26 cellular contexts compared by ENCODE assay signal in the genomic region with DNA sequence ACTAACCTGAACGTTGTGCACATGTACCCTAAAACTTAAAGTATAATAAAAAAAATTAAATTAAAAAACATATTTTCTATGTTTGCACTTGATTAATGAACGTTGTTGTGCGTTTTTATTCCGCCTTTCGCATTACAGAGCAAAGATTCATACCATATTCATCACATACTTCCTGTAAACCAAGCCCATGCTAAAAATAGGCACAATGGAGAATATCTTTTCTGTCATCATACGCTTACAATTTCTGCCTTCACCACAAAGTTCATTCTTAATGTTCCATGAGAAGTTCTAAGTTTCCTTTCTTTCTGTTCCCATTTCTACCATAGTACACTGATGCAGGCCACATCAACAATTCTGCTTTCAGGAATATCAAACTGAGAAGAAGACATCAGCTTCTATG.
"Had no signal": no experiment of that assay in that cellular context is flagged by ENCODE, and none has a peak within 500 bp of the region (broad histone marks: within the 10 kb centered on the region; RNA-seq: fewer than 3 reads in every experiment).

No MANE protein-coding gene starts in this region.

- H3K27me3 ChIP-seq: adrenal gland, dorsolateral prefrontal cortex, heart right ventricle, left lung, neural progenitor cell, right atrium auricular region, stomach, thyroid gland, upper lobe of left lung had no signal

- ATAC-seq: esophagus mucosa; heart right ventricle; left lung; lower lobe of right lung; natural killer cell; stimulated activated naive B cell treated with anti-CD40 and anti-IgM and Interleukin-4, amounts not matched to agents 10 μg/mL and 1 μg/mL and 100 μg/mL, for 72 hours had no signal

- H3K36me3 ChIP-seq: adrenal gland, heart right ventricle, left lung, lower lobe of right lung, neural progenitor cell, right atrium auricular region, stomach, thyroid gland, upper lobe of left lung had no signal

- H3K4me3 ChIP-seq: adrenal gland, coronary artery, dorsolateral prefrontal cortex, heart right ventricle, left lung, lower lobe of right lung, neural progenitor cell, right atrium auricular region, smooth muscle cell, stomach, thyroid gland, upper lobe of left lung had no signal

- H3K4me2 ChIP-seq: neural progenitor cell, smooth muscle cell had no signal

- H3K9me3 ChIP-seq: adrenal gland, lower lobe of right lung, right atrium auricular region, thyroid gland, upper lobe of left lung had no signal

- H3K4me1 ChIP-seq: adrenal gland, heart right ventricle, left lung, lower lobe of right lung, neural progenitor cell, right atrium auricular region, stomach, thyroid gland, upper lobe of left lung had no signal

- H2AFZ ChIP-seq: neural progenitor cell had no signal

- DNase-seq: activated CD4-positive, alpha-beta T cell treated with anti-CD3 and anti-CD28 coated beads for 4 hours; activated CD4-positive, alpha-beta T cell treated with anti-CD3 and anti-CD28 coated beads, Interleukin-2, amount 50 U/mL, for 48 hours; activated CD8-positive, alpha-beta memory T cell treated with anti-CD3 and anti-CD28 coated beads for 24 hours; activated effector memory CD4-positive, alpha-beta T cell treated with Interleukin-2 at 50 U/mL for 16 hours; activated naive CD4-positive, alpha-beta T cell treated with Interleukin-2 at 50 U/mL for 16 hours; adrenal gland; aorta; dorsolateral prefrontal cortex; endodermal cell; foreskin melanocyte; heart right ventricle; kidney glomerular epithelial cell; left lung; lower lobe of right lung; mesendoderm; natural killer cell; stimulated activated CD4-positive, alpha-beta T cell treated with anti-CD3 and anti-CD28 coated beads, Interleukin-1b, Interleukin-23, amount 100 ng/mL, for 48 hours; stimulated activated naive B cell treated with anti-CD40 and anti-IgM and Interleukin-4, amounts not matched to agents 10 μg/mL and 1 μg/mL and 100 μg/mL, for 72 hours; stomach; thyroid gland; upper lobe of left lung had no signal

- H3K27ac ChIP-seq: adrenal gland, coronary artery, dorsolateral prefrontal cortex, heart right ventricle, left lung, lower lobe of right lung, neural progenitor cell, right atrium auricular region, stomach, thyroid gland, upper lobe of left lung had no signal

- H3K9ac ChIP-seq: neural progenitor cell had no signal
